ENCODE assay signal across 1 cellular context in genomic region chr19:55091126-55091910, GRCh38.
TF ChIP-seq lines count a peak whose summit lies in the region.

No MANE protein-coding gene starts in this region.

TF ChIP-seq in GM12878, 131 proteins besides CTCF, POLR2A, EP300 and RAD21:
- no peak for TF ChIP-seq SP1 (IDR thresholded peaks at IDR 0.05; ENCODE audit: low read depth, low read length)
- no peak for TF ChIP-seq RB1 (IDR thresholded peaks at IDR 0.05; ENCODE audit: borderline replicate concordance)
- TF ChIP-seq CHD4 (IDR thresholded peaks at IDR 0.05), result no peak
- TF ChIP-seq MLLT1 (IDR thresholded peaks at IDR 0.05), result no peak
- no peak for TF ChIP-seq NR2F1 (conservative IDR thresholded peaks at IDR 0.05)
- TF ChIP-seq NKRF (conservative IDR thresholded peaks at IDR 0.05), result no peak
- TF ChIP-seq MTA2 (IDR thresholded peaks at IDR 0.05; ENCODE audit: low read depth), result no peak
- no peak for TF ChIP-seq ETV6 (conservative IDR thresholded peaks at IDR 0.05 in 1 of 2, IDR thresholded peaks at IDR 0.05 in 1 of 2; ENCODE audit: borderline replicate concordance in 1 of 2, low read depth in 1 of 2)
- TF ChIP-seq EGR1 (IDR thresholded peaks at IDR 0.05; ENCODE audit: borderline replicate concordance in 1 of 2, low read depth in 2 of 2, low read length in 2 of 2), result no peak
- no peak for TF ChIP-seq RCOR1 (conservative IDR thresholded peaks at IDR 0.05; ENCODE audit: low read depth, low read length)
- no peak for TF ChIP-seq ZBTB40 (IDR thresholded peaks at IDR 0.05; ENCODE audit: borderline replicate concordance)
- no peak for TF ChIP-seq CUX1 (IDR thresholded peaks at IDR 0.05; ENCODE audit: insufficient replicate concordance, low read depth, low read length)
- TF ChIP-seq CBX3 (IDR thresholded peaks at IDR 0.05; ENCODE audit: borderline replicate concordance, low read depth), result no peak
